21 cellular contexts compared by ENCODE assay signal in genomic region chr10:14699482-14699881, GRCh38.
A peak's percentile ranks its signal among the peaks of the same experiment; 100 is the strongest.
DNase-seq lines count a peak whose midpoint lies in the region; ATAC-seq, FAIRE-seq and TF ChIP-seq lines count a peak whose summit lies in the region.
"Had no signal": no experiment of that assay in that cellular context is flagged by ENCODE, and none has a peak within 500 bp of the region (broad histone marks: within the 10 kb centered on the region; RNA-seq: fewer than 3 reads in every experiment).

No MANE protein-coding gene starts in this region.

- H3K4me3 ChIP-seq in HEK293 (ENCODE audit: low read depth, low read length) (no peak overlapping the region), small intestine (ENCODE audit: low read depth in 1 of 2, low read length in 2 of 2) (no peak overlapping the region)
- H3K4me3 ChIP-seq: A549; BLaER1 treated with 17β-estradiol and CSF1 and Interleukin-3, amounts not matched to agents 10 nM and 100 nM had no signal

- no peak for DNase-seq in activated CD4-positive, alpha-beta T cell treated with anti-CD3 and anti-CD28 coated beads, Interleukin-2, amount 10 ng/mL, durations not matched to agents 7 days and 5 days
- DNase-seq in activated CD4-positive, alpha-beta T cell treated with anti-CD3 and anti-CD28 coated beads for 4 hours: no peak
- DNase-seq in WTC11 (ENCODE audit: low spot score) (no peak), islet precursor cell (peak; percentile 29), GM19239 (ENCODE audit: insufficient read length, low spot score) (no peak), small intestine (no peak)
- DNase-seq: AML-193; Caco-2; Calu3; CD4-positive, alpha-beta T cell; CD8-positive, alpha-beta T cell; DMS79 treated with DMSO at 0.1 percent for 48 hours; GF-D8 had no signal

- no peaks in the 10 kb centered on the region for H3K27me3 Mint-ChIP-seq in activated CD4-positive, alpha-beta T cell treated with anti-CD3 and anti-CD28 coated beads, Interleukin-2, amount 10 ng/mL, durations not matched to agents 7 days and 5 days
- H3K27me3 Mint-ChIP-seq in WTC11 (ENCODE audit: low read depth): no peaks in the 10 kb centered on the region; the same call in 1 of the 2 replicates
- H3K27me3 Mint-ChIP-seq: B cell; CD4-positive, alpha-beta T cell had no signal

- H3K9me3 ChIP-seq in HEK293 (ENCODE audit: control insufficient read depth, insufficient read depth, low read depth, low read length) (no peaks in the 10 kb centered on the region), small intestine (ENCODE audit: control insufficient read depth, low read depth) (no peaks in the 10 kb centered on the region)
- H3K9me3 ChIP-seq: A549, Caco-2 had no signal

- 98 to 99% (median 99%) methylated on average over 4 of the region's 4 CpGs for WGBS in small intestine, 3 donors

- no peaks in the 10 kb centered on the region for H3K27me3 ChIP-seq in small intestine (ENCODE audit: control insufficient read depth in 2 of 2, insufficient read depth in 2 of 2, low read length in 2 of 2)
- H3K27me3 ChIP-seq: BLaER1 treated with 17β-estradiol and CSF1 and Interleukin-3, amounts not matched to agents 10 nM and 100 nM had no signal

- no peak overlapping the region for H3K27ac ChIP-seq in HEK293 (ENCODE audit: extremely low read depth, low read depth, low read length)
- no peak overlapping the region for H3K27ac ChIP-seq in small intestine (ENCODE audit: low read depth in 1 of 2, low read length in 1 of 2)
- H3K27ac ChIP-seq: 22Rv1; A549; BLaER1 treated with 17β-estradiol and CSF1 and Interleukin-3, amounts not matched to agents 10 nM and 100 nM; C4-2B had no signal

- CTCF ChIA-PET in activated CD4-positive, alpha-beta T cell treated with anti-CD3 and anti-CD28 coated beads, Interleukin-2, amount 10 ng/mL, durations not matched to agents 7 days and 5 days (lab: Charles Lee): interaction anchor here (1.1 to 1.2 kb wide), 2 partner anchors 12 kb away, joined by 3 read pairs; no protein-coding TSS in a partner anchor
- CTCF ChIA-PET in HEK293 (lab: Yijun Ruan, JAX) (no interaction called here), WTC11 (lab: Charles Lee) (no interaction called here)

- POLR2A ChIA-PET in activated CD4-positive, alpha-beta T cell treated with anti-CD3 and anti-CD28 coated beads, Interleukin-2, amount 10 ng/mL, durations not matched to agents 7 days and 5 days (lab: Charles Lee): no interaction called here
- POLR2A ChIA-PET in HEK293 (lab: Yijun Ruan, JAX): no interaction called here
- POLR2A ChIA-PET in WTC11 (lab: Charles Lee): no interaction called here

- no peak for ATAC-seq in WTC11
- ATAC-seq: A549; CD8-positive, alpha-beta T cell had no signal

- H3K4me1 ChIP-seq in HEK293 (ENCODE audit: control insufficient read depth, insufficient read depth, low read length): no peaks in the 10 kb centered on the region
- H3K4me1 ChIP-seq in small intestine (ENCODE audit: control insufficient read depth in 2 of 2, insufficient read depth in 1 of 2, low read depth in 1 of 2, low read length in 1 of 2): no peaks in the 10 kb centered on the region
- H3K4me1 ChIP-seq: A549 had no signal

- no peak for FAIRE-seq in GM19239 (lab: Jason Lieb, UNC)
- no peak for FAIRE-seq in small intestine (lab: Jason Lieb, UNC)
- FAIRE-seq: A549, D721Med, G401.6 had no signal

- peaks cover 11% of the 10 kb centered on the region for H3K9me3 Mint-ChIP-seq in activated CD4-positive, alpha-beta T cell treated with anti-CD3 and anti-CD28 coated beads, Interleukin-2, amount 10 ng/mL, durations not matched to agents 7 days and 5 days
- H3K9me3 Mint-ChIP-seq in WTC11: peaks cover 11% of the 10 kb centered on the region
- H3K9me3 Mint-ChIP-seq: CD4-positive, alpha-beta T cell; CD8-positive, alpha-beta T cell had no signal

- H3K4me1 Mint-ChIP-seq in activated CD4-positive, alpha-beta T cell treated with anti-CD3 and anti-CD28 coated beads, Interleukin-2, amount 10 ng/mL, durations not matched to agents 7 days and 5 days: no peaks in the 10 kb centered on the region
- H3K4me1 Mint-ChIP-seq in WTC11: peaks cover 24% of the 10 kb centered on the region

- no peak for TF ChIP-seq CTCF in HEK293 (tag by site-specific recombination; IDR thresholded peaks at IDR 0.05)
- no peak for TF ChIP-seq CTCF in WTC11 (IDR thresholded peaks at IDR 0.05)

- H3K36me3 ChIP-seq in HEK293 (ENCODE audit: control insufficient read depth in 2 of 2, insufficient read depth in 1 of 2, low read length in 2 of 2) (no peaks in the 10 kb centered on the region), small intestine (ENCODE audit: control insufficient read depth in 2 of 2, insufficient read depth in 2 of 2, low read length in 2 of 2) (no peaks in the 10 kb centered on the region)
- H3K36me3 ChIP-seq: BLaER1 treated with 17β-estradiol and CSF1 and Interleukin-3, amounts not matched to agents 10 nM and 100 nM had no signal

- H3K27ac Mint-ChIP-seq in activated CD4-positive, alpha-beta T cell treated with anti-CD3 and anti-CD28 coated beads, Interleukin-2, amount 10 ng/mL, durations not matched to agents 7 days and 5 days: peak overlapping the region; percentile 13
- no peak overlapping the region for H3K27ac Mint-ChIP-seq in WTC11
- H3K27ac Mint-ChIP-seq: B cell; CD4-positive, alpha-beta T cell; CD8-positive, alpha-beta T cell had no signal

- H3K4me3 Mint-ChIP-seq in activated CD4-positive, alpha-beta T cell treated with anti-CD3 and anti-CD28 coated beads, Interleukin-2, amount 10 ng/mL, durations not matched to agents 7 days and 5 days: no peak overlapping the region
- no peak overlapping the region for H3K4me3 Mint-ChIP-seq in WTC11
- H3K4me3 Mint-ChIP-seq: B cell; CD4-positive, alpha-beta T cell; CD8-positive, alpha-beta T cell had no signal

- H3K36me3 Mint-ChIP-seq in activated CD4-positive, alpha-beta T cell treated with anti-CD3 and anti-CD28 coated beads, Interleukin-2, amount 10 ng/mL, durations not matched to agents 7 days and 5 days (ENCODE audit: low read depth): peaks cover 2% of the 10 kb centered on the region
- peaks cover 6% of the 10 kb centered on the region for H3K36me3 Mint-ChIP-seq in WTC11
- H3K36me3 Mint-ChIP-seq: CD8-positive, alpha-beta T cell had no signal

TF ChIP-seq in HEK293, 187 proteins besides CTCF, POLR2A, EP300 and RAD21:
- TF ChIP-seq ZNF692 (tag by site-specific recombination; IDR thresholded peaks at IDR 0.05) (no peak), ZNF416 (tag by site-specific recombination; IDR thresholded peaks at IDR 0.05) (peak; percentile 94), ZNF701 (tag by site-specific recombination; IDR thresholded peaks at IDR 0.05) (no peak)
TF ChIP-seq in HEK293: peak in this region for 1.

TF ChIP-seq in WTC11, 78 proteins besides CTCF, POLR2A, EP300 and RAD21:
- TF ChIP-seq ZNF416 (CRISPR knock-in tag; IDR thresholded peaks at IDR 0.05) (peak; percentile 74; the same call in 1 of the 2 replicates), FOXP4 (CRISPR knock-in tag; IDR thresholded peaks at IDR 0.05) (no peak), ZNF138 (CRISPR knock-in tag; conservative IDR thresholded peaks at IDR 0.05) (no peak)
TF ChIP-seq in WTC11: peak in this region for 1.
